ENCODE assay signal across 12 cellular contexts in genomic region chr2:69196327-69197117, GRCh38.
DNase-seq lines count a peak whose midpoint lies in the region; ATAC-seq and TF ChIP-seq lines count a peak whose summit lies in the region.
"Had no signal": no experiment of that assay in that cellular context is flagged by ENCODE, and none has a peak within 500 bp of the region (broad histone marks: within the 10 kb centered on the region; RNA-seq: fewer than 3 reads in every experiment).

No MANE protein-coding gene starts in this region.

- H3K36me3 ChIP-seq in duodenal mucosa (ENCODE audit: control insufficient read depth in 1 of 2, insufficient read depth in 2 of 2, low read length in 2 of 2) = no peaks in the 10 kb centered on the region

- peaks cover 39% of the 10 kb centered on the region for H3K27me3 Mint-ChIP-seq in activated CD8-positive, alpha-beta memory T cell treated with anti-CD3 and anti-CD28 coated beads, Interleukin-2, amount 10 ng/mL, durations not matched to agents 7 days and 5 days

- H3K4me1 Mint-ChIP-seq in stimulated activated effector memory CD8-positive, alpha-beta T cell treated with anti-CD3 and anti-CD28 coated beads, Interleukin-12 subunit alpha, Interleukin-12 subunit beta, amount 100 ng/mL, for 72 hours = no peaks in the 10 kb centered on the region
- H3K4me1 Mint-ChIP-seq in activated CD8-positive, alpha-beta memory T cell treated with anti-CD3 and anti-CD28 coated beads, Interleukin-2, amount 10 ng/mL, durations not matched to agents 7 days and 5 days = no peaks in the 10 kb centered on the region

- CTCF ChIA-PET in activated CD8-positive, alpha-beta memory T cell treated with anti-CD3 and anti-CD28 coated beads, Interleukin-2, amount 10 ng/mL, durations not matched to agents 7 days and 5 days (lab: Charles Lee) = no interaction called here

- ATAC-seq in omental fat pad (ENCODE audit: low FRiP score) (peak; percentile 29), HG03175 (IDR thresholded peaks at IDR 0.05; ENCODE audit: unreplicated experiment) (no peak)
- no peak for ATAC-seq in stimulated activated effector memory CD8-positive, alpha-beta T cell treated with anti-CD3 and anti-CD28 coated beads, Interleukin-12 subunit alpha, Interleukin-12 subunit beta, amount 100 ng/mL, for 72 hours
- ATAC-seq in activated CD8-positive, alpha-beta memory T cell treated with anti-CD3 and anti-CD28 coated beads, Interleukin-2, amount 10 ng/mL, durations not matched to agents 7 days and 5 days = no peak
- ATAC-seq: right cardiac atrium; stimulated activated naive CD8-positive, alpha-beta T cell treated with anti-CD3 and anti-CD28 coated beads, Interleukin-15, Interleukin-2, amounts not matched to agents 100 U/mL and 50 U/mL, for 24 hours had no signal

- no peaks in the 10 kb centered on the region for H3K9me3 ChIP-seq in duodenal mucosa (ENCODE audit: control insufficient read depth in 1 of 2, low read length in 2 of 2)

- H3K27ac Mint-ChIP-seq in stimulated activated effector memory CD8-positive, alpha-beta T cell treated with anti-CD3 and anti-CD28 coated beads, Interleukin-12 subunit alpha, Interleukin-12 subunit beta, amount 100 ng/mL, for 72 hours = no peak overlapping the region
- H3K27ac Mint-ChIP-seq in activated CD8-positive, alpha-beta memory T cell treated with anti-CD3 and anti-CD28 coated beads, Interleukin-2, amount 10 ng/mL, durations not matched to agents 7 days and 5 days = no peak overlapping the region

- H3K4me3 ChIP-seq in duodenal mucosa (ENCODE audit: low read depth in 1 of 2, low read length in 2 of 2) = no peak overlapping the region

- H3K4me1 ChIP-seq in duodenal mucosa (ENCODE audit: control insufficient read depth in 1 of 2, insufficient read depth in 2 of 2, low read length in 2 of 2) = peaks cover 4 to 7% of the 10 kb centered on the region in 2 donors

- peak; percentile 34 for DNase-seq in AG09319 (ENCODE audit: extremely low read depth, low read depth)
- peak; percentile 87 for DNase-seq in LHCN-M2 (ENCODE audit: low read depth)
- DNase-seq in omental fat pad (ENCODE audit: low spot score) = no peak
- DNase-seq in HPDE6-E6E7 (ENCODE audit: extremely low spot score) = no peak
- DNase-seq in stimulated activated effector memory CD8-positive, alpha-beta T cell treated with anti-CD3 and anti-CD28 coated beads, Interleukin-12 subunit alpha, Interleukin-12 subunit beta, amount 100 ng/mL, for 72 hours (ENCODE audit: low spot score in 2 of 2) = no peak
- DNase-seq in activated CD8-positive, alpha-beta memory T cell treated with anti-CD3 and anti-CD28 coated beads, Interleukin-2, amount 10 ng/mL, durations not matched to agents 7 days and 5 days = no peak
- DNase-seq: activated CD8-positive, alpha-beta memory T cell treated with anti-CD3 and anti-CD28 coated beads, Interleukin-2, amount 50 U/mL, for 4 hours; DND-41; right cardiac atrium; stimulated activated naive CD8-positive, alpha-beta T cell treated with anti-CD3 and anti-CD28 coated beads, Interleukin-15, Interleukin-2, amounts not matched to agents 100 U/mL and 50 U/mL, for 24 hours had no signal

- no peak overlapping the region for H3K4me3 Mint-ChIP-seq in stimulated activated effector memory CD8-positive, alpha-beta T cell treated with anti-CD3 and anti-CD28 coated beads, Interleukin-12 subunit alpha, Interleukin-12 subunit beta, amount 100 ng/mL, for 72 hours
- no peak overlapping the region for H3K4me3 Mint-ChIP-seq in activated CD8-positive, alpha-beta memory T cell treated with anti-CD3 and anti-CD28 coated beads, Interleukin-2, amount 10 ng/mL, durations not matched to agents 7 days and 5 days

- no peaks in the 10 kb centered on the region for H3K27me3 ChIP-seq in duodenal mucosa (ENCODE audit: control insufficient read depth in 1 of 2, insufficient read depth in 2 of 2, low read length in 2 of 2)

- no peaks in the 10 kb centered on the region for H3K36me3 Mint-ChIP-seq in stimulated activated effector memory CD8-positive, alpha-beta T cell treated with anti-CD3 and anti-CD28 coated beads, Interleukin-12 subunit alpha, Interleukin-12 subunit beta, amount 100 ng/mL, for 72 hours
- no peaks in the 10 kb centered on the region for H3K36me3 Mint-ChIP-seq in activated CD8-positive, alpha-beta memory T cell treated with anti-CD3 and anti-CD28 coated beads, Interleukin-2, amount 10 ng/mL, durations not matched to agents 7 days and 5 days

- peak overlapping the region; percentile 13 for H3K27ac ChIP-seq in duodenal mucosa (ENCODE audit: low read depth, low read length)

- TF ChIP-seq CTCF in AG09319 (IDR thresholded peaks at IDR 0.05; ENCODE audit: low read depth, low read length) (no peak), omental fat pad (IDR thresholded peaks at IDR 0.05) (no peak)

- H3K9me3 Mint-ChIP-seq in stimulated activated effector memory CD8-positive, alpha-beta T cell treated with anti-CD3 and anti-CD28 coated beads, Interleukin-12 subunit alpha, Interleukin-12 subunit beta, amount 100 ng/mL, for 72 hours = no peaks in the 10 kb centered on the region
- H3K9me3 Mint-ChIP-seq in activated CD8-positive, alpha-beta memory T cell treated with anti-CD3 and anti-CD28 coated beads, Interleukin-2, amount 10 ng/mL, durations not matched to agents 7 days and 5 days (ENCODE audit: low read depth) = no peaks in the 10 kb centered on the region

- H3K9ac ChIP-seq in duodenal mucosa (ENCODE audit: low read depth in 1 of 2, low read length in 2 of 2) = no peak overlapping the region

Comparison
In these comparisons a context has a peak if more than half of its experiments do, and no peak if none do; other contexts are left out.
1. DNase-seq: peak in AG09319 (single experiment) and LHCN-M2 (single experiment); none in omental fat pad (single experiment), HPDE6-E6E7 (single experiment), stimulated activated effector memory CD8-positive, alpha-beta T cell treated with anti-CD3 and anti-CD28 coated beads, Interleukin-12 subunit alpha, Interleukin-12 subunit beta, amount 100 ng/mL, for 72 hours (0 of 2) and activated CD8-positive, alpha-beta memory T cell treated with anti-CD3 and anti-CD28 coated beads, Interleukin-2, amount 10 ng/mL, durations not matched to agents 7 days and 5 days (single experiment).